Comparison of ENCODE assay signal across 12 cellular contexts in genomic region chr15:99437315-99438221, GRCh38.
DNase-seq lines count a peak whose midpoint lies in the region; ATAC-seq and TF ChIP-seq lines count a peak whose summit lies in the region.
"Had no signal": no experiment of that assay in that cellular context is flagged by ENCODE, and none has a peak within 500 bp of the region (broad histone marks: within the 10 kb centered on the region; RNA-seq: fewer than 3 reads in every experiment).

No MANE protein-coding gene starts in this region.

- H3K36me3 Mint-ChIP-seq in activated T-cell treated with anti-CD3 and anti-CD28 coated beads, Interleukin-2, amount 50 U/mL, for 24 hours (ENCODE audit: low read depth), result no peaks in the 10 kb centered on the region
- H3K36me3 Mint-ChIP-seq in activated T-cell treated with anti-CD3 and anti-CD28 coated beads, Interleukin-2, amount 50 U/mL, for 72 hours (ENCODE audit: insufficient read depth in 2 of 2), result no peaks in the 10 kb centered on the region
- H3K36me3 Mint-ChIP-seq in naive thymus-derived CD8-positive, alpha-beta T cell, result no peaks in the 10 kb centered on the region

- no peak overlapping the region for H3K4me3 Mint-ChIP-seq in activated T-cell treated with anti-CD3 and anti-CD28 coated beads, Interleukin-2, amount 50 U/mL, for 24 hours
- H3K4me3 Mint-ChIP-seq in activated T-cell treated with anti-CD3 and anti-CD28 coated beads, Interleukin-2, amount 50 U/mL, for 72 hours, result no peak overlapping the region
- peak overlapping the region; percentile 28 to 80 (median 60) for H3K4me3 Mint-ChIP-seq in naive thymus-derived CD8-positive, alpha-beta T cell

- H3K9me3 ChIP-seq in testis, result no peaks in the 10 kb centered on the region

- TF ChIP-seq POLR2A in testis (IDR thresholded peaks at IDR 0.05), result no peak

- H3K4me3 ChIP-seq in dorsolateral prefrontal cortex (no peak overlapping the region), testis (no peak overlapping the region)

- H3K9me3 Mint-ChIP-seq in activated T-cell treated with anti-CD3 and anti-CD28 coated beads, Interleukin-2, amount 50 U/mL, for 24 hours, result no peaks in the 10 kb centered on the region
- no peaks in the 10 kb centered on the region for H3K9me3 Mint-ChIP-seq in activated T-cell treated with anti-CD3 and anti-CD28 coated beads, Interleukin-2, amount 50 U/mL, for 72 hours
- no peaks in the 10 kb centered on the region for H3K9me3 Mint-ChIP-seq in naive thymus-derived CD8-positive, alpha-beta T cell

- H3K27ac Mint-ChIP-seq in activated T-cell treated with anti-CD3 and anti-CD28 coated beads, Interleukin-2, amount 50 U/mL, for 24 hours, result no peak overlapping the region
- H3K27ac Mint-ChIP-seq in activated T-cell treated with anti-CD3 and anti-CD28 coated beads, Interleukin-2, amount 50 U/mL, for 72 hours, result no peak overlapping the region
- H3K27ac Mint-ChIP-seq in naive thymus-derived CD8-positive, alpha-beta T cell, result peak overlapping the region; percentile 63 to 100 (median 92)

- TF ChIP-seq CTCF in dorsolateral prefrontal cortex (IDR thresholded peaks at IDR 0.05 in 54 of 56, conservative IDR thresholded peaks at IDR 0.05 in 2 of 56; ENCODE audit: low read depth in 1 of 56, partially characterized antibody in 56 of 56) (no peak), testis (IDR thresholded peaks at IDR 0.05) (no peak)

- POLR2A ChIA-PET in naive thymus-derived CD8-positive, alpha-beta T cell (lab: Charles Lee), result interaction anchor here (0.6 to 4.2 kb wide), 5 partner anchors 12 to 128 kb away, joined by 3 to 35 read pairs (median 5); partner anchors contain the start of gene MEF2A

- H3K27ac ChIP-seq in dorsolateral prefrontal cortex (peak overlapping the region in 37 of 59 donors; percentile 1 to 84 (median 54)), testis (peak overlapping the region; percentile 25 to 58)
- H3K27ac ChIP-seq: KMS-11 had no signal

- peaks cover 17% of the 10 kb centered on the region for H3K4me1 ChIP-seq in testis

- intact Hi-C loops in dorsolateral prefrontal cortex (cut with DNase I) (no loop called here), testis (cut with DNase I; ENCODE audit: low total_unique reads) (no loop called here)

- H3K27me3 ChIP-seq in dorsolateral prefrontal cortex, result peaks cover 0 to 5% (median 0%) of the 10 kb centered on the region in 45 donors
- no peaks in the 10 kb centered on the region for H3K27me3 ChIP-seq in testis

- no peak for ATAC-seq in activated T-cell treated with anti-CD3 and anti-CD28 coated beads, Interleukin-2, amount 50 U/mL, for 72 hours (replicated peaks in 1 of 2)
- ATAC-seq in naive thymus-derived CD8-positive, alpha-beta T cell, result no peak

- peaks cover 66% of the 10 kb centered on the region for H3K4me1 Mint-ChIP-seq in activated T-cell treated with anti-CD3 and anti-CD28 coated beads, Interleukin-2, amount 50 U/mL, for 24 hours (ENCODE audit: low read depth)
- peaks cover 45% of the 10 kb centered on the region for H3K4me1 Mint-ChIP-seq in activated T-cell treated with anti-CD3 and anti-CD28 coated beads, Interleukin-2, amount 50 U/mL, for 72 hours (ENCODE audit: low read depth)
- H3K4me1 Mint-ChIP-seq in naive thymus-derived CD8-positive, alpha-beta T cell, result peaks cover 29 to 96% (median 92%) of the 10 kb centered on the region in 4 donors

- DNase-seq in activated T-cell treated with anti-CD3 and anti-CD28 coated beads, Interleukin-2, amount 50 U/mL, for 24 hours, result peak; percentile 30
- DNase-seq in activated T-cell treated with anti-CD3 and anti-CD28 coated beads, Interleukin-2, amount 50 U/mL, for 72 hours, result no peak
- DNase-seq in dorsolateral prefrontal cortex (peak in 6 of 10 donors; percentile 5 to 36 (median 24)), testis (peak; percentile 13), cerebellar nuclear complex (lab: John Stamatoyannopoulos, UW) (no peak), SHP77 treated with DMSO at 0.1 percent for 48 hours (lab: John Stamatoyannopoulos, UW) (no peak)
- no peak for DNase-seq in naive thymus-derived CD8-positive, alpha-beta T cell
- DNase-seq in stimulated activated naive CD4-positive, alpha-beta T cell (lab: John Stamatoyannopoulos, UW), result no peak
- DNase-seq: activated CD4-positive, CD25-positive, alpha-beta regulatory T cell; NCI-H226; nucleus accumbens had no signal

- H3K36me3 ChIP-seq in testis (ENCODE audit: low read depth, missing control alignments), result no peaks in the 10 kb centered on the region

- WGBS in testis, 2 donors, result 80 to 82% methylated on average over 19 to 23 of the region's 23 CpGs

- H3K27me3 Mint-ChIP-seq in activated T-cell treated with anti-CD3 and anti-CD28 coated beads, Interleukin-2, amount 50 U/mL, for 24 hours, result no peaks in the 10 kb centered on the region
- no peaks in the 10 kb centered on the region for H3K27me3 Mint-ChIP-seq in activated T-cell treated with anti-CD3 and anti-CD28 coated beads, Interleukin-2, amount 50 U/mL, for 72 hours (ENCODE audit: low read depth)
- H3K27me3 Mint-ChIP-seq in naive thymus-derived CD8-positive, alpha-beta T cell, result no peaks in the 10 kb centered on the region

Comparison
In these comparisons a context has a peak if more than half of its experiments do, and no peak if none do; other contexts are left out.
1. DNase-seq: peak in activated T-cell treated with anti-CD3 and anti-CD28 coated beads, Interleukin-2, amount 50 U/mL, for 24 hours (single experiment), dorsolateral prefrontal cortex (6 of 10) and testis (single experiment); none in activated T-cell treated with anti-CD3 and anti-CD28 coated beads, Interleukin-2, amount 50 U/mL, for 72 hours (0 of 2), naive thymus-derived CD8-positive, alpha-beta T cell (0 of 10), cerebellar nuclear complex (0 of 2), SHP77 treated with DMSO at 0.1 percent for 48 hours (single experiment) and stimulated activated naive CD4-positive, alpha-beta T cell (0 of 6).
2. H3K27ac Mint-ChIP-seq: peak in naive thymus-derived CD8-positive, alpha-beta T cell (10 of 10); none in activated T-cell treated with anti-CD3 and anti-CD28 coated beads, Interleukin-2, amount 50 U/mL, for 24 hours (single experiment) and activated T-cell treated with anti-CD3 and anti-CD28 coated beads, Interleukin-2, amount 50 U/mL, for 72 hours (single experiment).
3. H3K4me3 Mint-ChIP-seq: peak in naive thymus-derived CD8-positive, alpha-beta T cell (10 of 10); none in activated T-cell treated with anti-CD3 and anti-CD28 coated beads, Interleukin-2, amount 50 U/mL, for 24 hours (single experiment) and activated T-cell treated with anti-CD3 and anti-CD28 coated beads, Interleukin-2, amount 50 U/mL, for 72 hours (0 of 2).